In genomic region chr5:138840100-138840499, GRCh38 we compare ENCODE assay signal across 23 cellular contexts. TPM values are rescaled to one million over a fixed set of nuclear protein-coding genes. Genes with fewer than 3 reads are reported as not detected.
A peak's percentile ranks its signal among the peaks of the same experiment; 100 is the strongest.
DNase-seq lines count a peak whose midpoint lies in the region; ATAC-seq and TF ChIP-seq lines count a peak whose summit lies in the region.
"Had no signal": no experiment of that assay in that cellular context is flagged by ENCODE, and none has a peak within 500 bp of the region (broad histone marks: within the 10 kb centered on the region; RNA-seq: fewer than 3 reads in every experiment).

No MANE protein-coding gene starts in this region.

- no peaks in the 10 kb centered on the region for H3K27me3 ChIP-seq in Peyer's patch
- H3K27me3 ChIP-seq: BLaER1 had no signal

- H3K27ac ChIP-seq in Peyer's patch = no peak overlapping the region
- H3K27ac ChIP-seq: BLaER1 had no signal

- no peak overlapping the region for H3K4me3 ChIP-seq in Peyer's patch
- H3K4me3 ChIP-seq: BLaER1, K562 had no signal

- no peaks in the 10 kb centered on the region for H3K9me3 ChIP-seq in Peyer's patch
- H3K9me3 ChIP-seq: BLaER1, SK-N-SH had no signal

- DNase-seq in Right ventricle myocardium superior (no peak), cardiac septum (ENCODE audit: low spot score) (no peak), type B pancreatic cell (ENCODE audit: extremely low spot score, unreplicated experiment) (no peak), Peyer's patch (no peak)
- no peak for DNase-seq in activated CD4-positive, alpha-beta T cell treated with anti-CD3 and anti-CD28 coated beads for 4 hours
- DNase-seq: CD4-positive, CD25-positive, alpha-beta regulatory T cell; DMS153; DND-41; Kasumi-1; NCI-H1105; NCI-H1436 treated with DMSO at 0.1 percent for 48 hours; NCI-H187 treated with DMSO at 0.1 percent for 48 hours; NCI-H2107; NCI-H446 treated with DMSO at 0.1 percent for 48 hours; NCI-H526; NCI-H82; SIG-M5; SK-N-SH had no signal

- peaks cover 14% of the 10 kb centered on the region for H3K36me3 Mint-ChIP-seq in brain
- H3K36me3 Mint-ChIP-seq in nephron (ENCODE audit: low read depth) = peaks cover 15% of the 10 kb centered on the region
- peaks cover 34% of the 10 kb centered on the region for H3K36me3 Mint-ChIP-seq in type B pancreatic cell
- H3K36me3 Mint-ChIP-seq: CD4-positive, CD25-positive, alpha-beta regulatory T cell had no signal

- TF ChIP-seq CTCF in brain (conservative IDR thresholded peaks at IDR 0.05) = no peak
- TF ChIP-seq CTCF in nephron (IDR thresholded peaks at IDR 0.05; ENCODE audit: unreplicated experiment in 3 of 3) = no peak
- no peak for TF ChIP-seq CTCF in type B pancreatic cell (conservative IDR thresholded peaks at IDR 0.05)
- TF ChIP-seq CTCF in Peyer's patch (IDR thresholded peaks at IDR 0.05) = no peak

- H3K4me1 ChIP-seq in Peyer's patch = peaks cover 0 to 10% (median 0%) of the 10 kb centered on the region in 4 donors
- H3K4me1 ChIP-seq: BLaER1 had no signal

- peak; percentile 36 for ATAC-seq in Right ventricle myocardium superior (ENCODE audit: poor library complexity)
- ATAC-seq: K562 had no signal

- H3K27ac Mint-ChIP-seq in brain (peak overlapping the region in 4 of 5 experiments; percentile 3 to 69 (median 12)), nephron (peak overlapping the region; percentile 0 to 52 (median 35)), type B pancreatic cell (peak overlapping the region; percentile 9)
- H3K27ac Mint-ChIP-seq: CD4-positive, CD25-positive, alpha-beta regulatory T cell had no signal

- H3K4me3 Mint-ChIP-seq in brain (no peak overlapping the region), nephron (no peak overlapping the region), type B pancreatic cell (no peak overlapping the region)
- H3K4me3 Mint-ChIP-seq: CD4-positive, CD25-positive, alpha-beta regulatory T cell had no signal

- no peaks in the 10 kb centered on the region for H3K36me3 ChIP-seq in Peyer's patch

- no peaks in the 10 kb centered on the region for H3K27me3 Mint-ChIP-seq in brain
- H3K27me3 Mint-ChIP-seq in nephron (ENCODE audit: low read depth) = no peaks in the 10 kb centered on the region
- no peaks in the 10 kb centered on the region for H3K27me3 Mint-ChIP-seq in type B pancreatic cell
- H3K27me3 Mint-ChIP-seq: CD4-positive, CD25-positive, alpha-beta regulatory T cell had no signal

- no peak for TF ChIP-seq POLR2A in Peyer's patch (IDR thresholded peaks at IDR 0.05)

- H3K9me3 Mint-ChIP-seq in brain (peaks cover 0 to 3% (median 0%) of the 10 kb centered on the region in 5 experiments), nephron (no peaks in the 10 kb centered on the region), type B pancreatic cell (peaks cover 3% of the 10 kb centered on the region)
- H3K9me3 Mint-ChIP-seq: CD4-positive, CD25-positive, alpha-beta regulatory T cell had no signal

- intact Hi-C loops in Right ventricle myocardium superior (cut with DNase I) = no loop called here
- intact Hi-C loops in cardiac septum (cut with DNase I) = no loop called here

- H3K4me1 Mint-ChIP-seq in brain (peaks cover 48% of the 10 kb centered on the region), nephron (peaks cover 48% of the 10 kb centered on the region), type B pancreatic cell (ENCODE audit: unreplicated experiment) (peaks cover 45% of the 10 kb centered on the region)

RNA-seq across cellular contexts. Expression of gene LRRTM2, which starts 35.0 kb away (rescaled TPM):
- total RNA-seq in Right ventricle myocardium superior (not detected), cardiac septum (not detected), type B pancreatic cell (ENCODE audit: low replicate concordance) (4.6 TPM in 1 of 2 replicates, not detected in the other), Peyer's patch (1 to 10 TPM in 1 of 4 donors, not detected in 3; 4.1 TPM)
- polyA plus RNA-seq in brain (ENCODE audit: insufficient read depth, low read depth, low replicate concordance) = 2.8 TPM
- total RNA-seq: CD4-positive, CD25-positive, alpha-beta regulatory T cell; M059J had no signal
